Comparison of ENCODE assay signal across 9 cellular contexts in the genomic region with DNA sequence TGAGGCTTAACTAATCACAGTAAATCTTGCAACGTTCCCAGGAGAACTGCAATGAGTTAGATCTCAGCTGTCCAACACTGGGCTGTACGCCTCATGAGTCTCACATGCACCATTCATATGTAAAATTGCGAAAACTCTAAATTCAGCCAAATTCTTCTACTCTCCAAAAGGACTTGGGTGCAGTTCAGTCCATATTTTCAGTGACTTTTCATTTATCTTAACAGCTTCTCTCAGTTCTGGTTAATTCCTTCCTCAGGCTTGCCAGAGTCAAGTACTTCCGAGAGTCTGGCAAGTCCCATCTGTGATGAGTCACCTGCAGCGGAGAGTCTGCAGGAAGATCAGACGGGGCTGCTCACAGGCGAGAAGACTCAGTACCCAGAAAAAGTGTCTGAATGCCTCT. TPM values are rescaled to one million over a fixed set of nuclear protein-coding genes. Genes with fewer than 3 reads are reported as not detected.
A peak's percentile ranks its signal among the peaks of the same experiment; 100 is the strongest.
DNase-seq lines count a peak whose midpoint lies in the region; ATAC-seq and TF ChIP-seq lines count a peak whose summit lies in the region.
"Had no signal": no experiment of that assay in that cellular context is flagged by ENCODE, and none has a peak within 500 bp of the region (broad histone marks: within the 10 kb centered on the region; RNA-seq: fewer than 3 reads in every experiment).

No MANE protein-coding gene starts in this region.

- no peaks in the 10 kb centered on the region for H4K20me1 ChIP-seq in MM.1S (ENCODE audit: insufficient read depth, low read length)

- H3K4me3 ChIP-seq in foreskin fibroblast (ENCODE audit: low read depth in 1 of 2, low read length in 2 of 2) (no peak overlapping the region), MM.1S (ENCODE audit: low read length) (no peak overlapping the region)

- no peak for TF ChIP-seq CTCF in foreskin fibroblast (IDR thresholded peaks at IDR 0.05; ENCODE audit: low read depth, low read length)
- no peak for TF ChIP-seq CTCF in MM.1S (IDR thresholded peaks at IDR 0.05; ENCODE audit: low read length)
- TF ChIP-seq CTCF in GM13977 (IDR thresholded peaks at IDR 0.05; ENCODE audit: extremely low read depth, insufficient read depth, missing control alignments), result no peak

- in situ Hi-C loops in GM13977 (cut with MboI; ENCODE audit: low pct_unique_long_range_greater_than_20kb, low sequenced_read_pairs, unreplicated experiment), result no loop called here

- no peaks in the 10 kb centered on the region for H3K9me3 Mint-ChIP-seq in activated CD4-positive, alpha-beta memory T cell treated with anti-CD3 and anti-CD28 coated beads for 36 hours
- no peaks in the 10 kb centered on the region for H3K9me3 Mint-ChIP-seq in activated CD4-positive, alpha-beta memory T cell treated with anti-CD3 and anti-CD28 coated beads, Interleukin-2, amount 10 ng/mL, durations not matched to agents 7 days and 5 days
- H3K9me3 Mint-ChIP-seq: stimulated activated naive CD8-positive, alpha-beta T cell treated with anti-CD3 and anti-CD28 coated beads, Interleukin-15, Interleukin-2, amounts not matched to agents 100 ng/mL and 50 ng/mL, for 24 hours had no signal

- H3K9me2 ChIP-seq in MM.1S (replicated peaks; ENCODE audit: insufficient read depth, low read length), result no peaks in the 10 kb centered on the region

- no peaks in the 10 kb centered on the region for H3K79me2 ChIP-seq in MM.1S (ENCODE audit: low read length)

- no peak overlapping the region for H3K27ac ChIP-seq in MM.1S (ENCODE audit: low read length)

- no peak overlapping the region for H3K4me3 Mint-ChIP-seq in activated CD4-positive, alpha-beta memory T cell treated with anti-CD3 and anti-CD28 coated beads for 36 hours
- no peak overlapping the region for H3K4me3 Mint-ChIP-seq in activated CD4-positive, alpha-beta memory T cell treated with anti-CD3 and anti-CD28 coated beads, Interleukin-2, amount 10 ng/mL, durations not matched to agents 7 days and 5 days
- H3K4me3 Mint-ChIP-seq: stimulated activated naive CD8-positive, alpha-beta T cell treated with anti-CD3 and anti-CD28 coated beads, Interleukin-15, Interleukin-2, amounts not matched to agents 100 ng/mL and 50 ng/mL, for 24 hours had no signal

- no peak for ATAC-seq in left lobe of liver

- intact Hi-C loops in activated CD4-positive, alpha-beta memory T cell treated with anti-CD3 and anti-CD28 coated beads for 36 hours (cut with micrococcal nuclease), result no loop called here

- no peaks in the 10 kb centered on the region for H3K36me3 Mint-ChIP-seq in activated CD4-positive, alpha-beta memory T cell treated with anti-CD3 and anti-CD28 coated beads for 36 hours
- H3K36me3 Mint-ChIP-seq in activated CD4-positive, alpha-beta memory T cell treated with anti-CD3 and anti-CD28 coated beads, Interleukin-2, amount 10 ng/mL, durations not matched to agents 7 days and 5 days (ENCODE audit: low read depth), result no peaks in the 10 kb centered on the region

- H3K9me3 ChIP-seq in MM.1S (replicated peaks; ENCODE audit: insufficient read depth, low read length), result no peaks in the 10 kb centered on the region

- POLR2A ChIA-PET in activated CD4-positive, alpha-beta memory T cell treated with anti-CD3 and anti-CD28 coated beads for 36 hours (lab: Charles Lee), result no interaction called here
- POLR2A ChIA-PET in activated CD4-positive, alpha-beta memory T cell treated with anti-CD3 and anti-CD28 coated beads, Interleukin-2, amount 10 ng/mL, durations not matched to agents 7 days and 5 days (lab: Charles Lee), result no interaction called here

- no peak overlapping the region for H2AFZ ChIP-seq in MM.1S (ENCODE audit: low read length)

- H3K4me1 Mint-ChIP-seq in activated CD4-positive, alpha-beta memory T cell treated with anti-CD3 and anti-CD28 coated beads for 36 hours (ENCODE audit: low read depth), result peaks cover 6% of the 10 kb centered on the region
- peaks cover 9% of the 10 kb centered on the region for H3K4me1 Mint-ChIP-seq in activated CD4-positive, alpha-beta memory T cell treated with anti-CD3 and anti-CD28 coated beads, Interleukin-2, amount 10 ng/mL, durations not matched to agents 7 days and 5 days

- H3K27me3 Mint-ChIP-seq in activated CD4-positive, alpha-beta memory T cell treated with anti-CD3 and anti-CD28 coated beads for 36 hours, result no peaks in the 10 kb centered on the region
- no peaks in the 10 kb centered on the region for H3K27me3 Mint-ChIP-seq in activated CD4-positive, alpha-beta memory T cell treated with anti-CD3 and anti-CD28 coated beads, Interleukin-2, amount 10 ng/mL, durations not matched to agents 7 days and 5 days
- H3K27me3 Mint-ChIP-seq: stimulated activated naive CD8-positive, alpha-beta T cell treated with anti-CD3 and anti-CD28 coated beads, Interleukin-15, Interleukin-2, amounts not matched to agents 100 ng/mL and 50 ng/mL, for 24 hours had no signal

- H3K9ac ChIP-seq in MM.1S (ENCODE audit: low read length), result no peak overlapping the region

- peak; percentile 58 for DNase-seq in activated CD4-positive, alpha-beta memory T cell treated with anti-CD3 and anti-CD28 coated beads for 36 hours
- no peak for DNase-seq in activated CD4-positive, alpha-beta memory T cell treated with anti-CD3 and anti-CD28 coated beads, Interleukin-2, amount 10 ng/mL, durations not matched to agents 7 days and 5 days
- DNase-seq in SHP77 (lab: John Stamatoyannopoulos, UW) (peak; percentile 30 to 54), foreskin fibroblast (peak; percentile 87 to 95), MM.1S (no peak), left lobe of liver (ENCODE audit: low spot score) (no peak), GM13977 (ENCODE audit: low spot score) (no peak)
- DNase-seq in stimulated activated CD4-positive, alpha-beta T cell treated with anti-CD3 and anti-CD28 coated beads, Interleukin-1b, Interleukin-23, amount 100 ng/mL, for 48 hours, result peak; percentile 13

- H3K36me3 ChIP-seq in MM.1S (replicated peaks; ENCODE audit: insufficient read depth, low read length), result no peaks in the 10 kb centered on the region

- H3F3A ChIP-seq in MM.1S (ENCODE audit: insufficient read depth, low read length), result no peaks in the 10 kb centered on the region

- no peaks in the 10 kb centered on the region for H3K4me1 ChIP-seq in MM.1S (ENCODE audit: low read length)

- no peaks in the 10 kb centered on the region for H3K27me3 ChIP-seq in MM.1S (replicated peaks; ENCODE audit: insufficient read depth, low read length)

- H3K4me2 ChIP-seq in MM.1S (ENCODE audit: low read depth, low read length), result no peak overlapping the region

- H3K27ac Mint-ChIP-seq in activated CD4-positive, alpha-beta memory T cell treated with anti-CD3 and anti-CD28 coated beads for 36 hours, result no peak overlapping the region
- H3K27ac Mint-ChIP-seq in activated CD4-positive, alpha-beta memory T cell treated with anti-CD3 and anti-CD28 coated beads, Interleukin-2, amount 10 ng/mL, durations not matched to agents 7 days and 5 days, result no peak overlapping the region
- H3K27ac Mint-ChIP-seq: stimulated activated naive CD8-positive, alpha-beta T cell treated with anti-CD3 and anti-CD28 coated beads, Interleukin-15, Interleukin-2, amounts not matched to agents 100 ng/mL and 50 ng/mL, for 24 hours had no signal

- CTCF ChIA-PET in activated CD4-positive, alpha-beta memory T cell treated with anti-CD3 and anti-CD28 coated beads for 36 hours (lab: Charles Lee), result interaction anchor here (1.0 to 1.1 kb wide), 2 partner anchors 9 to 13 kb away, joined by 4 to 6 read pairs; no protein-coding TSS in a partner anchor
- CTCF ChIA-PET in activated CD4-positive, alpha-beta memory T cell treated with anti-CD3 and anti-CD28 coated beads, Interleukin-2, amount 10 ng/mL, durations not matched to agents 7 days and 5 days (lab: Charles Lee), result interaction anchor here (0.9 to 2.7 kb wide), 3 partner anchors 14 to 406 kb away, joined by 3 to 9 read pairs (median 3); no protein-coding TSS in a partner anchor

RNA-seq across cellular contexts. Expression of a gene that starts 11.5 kb away (rescaled TPM):
- not detected for total RNA-seq in activated CD4-positive, alpha-beta memory T cell treated with anti-CD3 and anti-CD28 coated beads for 36 hours
- under 1 TPM; 0.25 to 0.40 TPM for total RNA-seq in activated CD4-positive, alpha-beta memory T cell treated with anti-CD3 and anti-CD28 coated beads, Interleukin-2, amount 10 ng/mL, durations not matched to agents 7 days and 5 days
- total RNA-seq in left lobe of liver, result 0.75 TPM

Comparison
In these comparisons a context has a peak if more than half of its experiments do, and no peak if none do; other contexts are left out.
1. DNase-seq: peak in activated CD4-positive, alpha-beta memory T cell treated with anti-CD3 and anti-CD28 coated beads for 36 hours (single experiment), SHP77 (2 of 2), foreskin fibroblast (2 of 2) and stimulated activated CD4-positive, alpha-beta T cell treated with anti-CD3 and anti-CD28 coated beads, Interleukin-1b, Interleukin-23, amount 100 ng/mL, for 48 hours (single experiment); none in activated CD4-positive, alpha-beta memory T cell treated with anti-CD3 and anti-CD28 coated beads, Interleukin-2, amount 10 ng/mL, durations not matched to agents 7 days and 5 days (single experiment), MM.1S (single experiment), left lobe of liver (single experiment) and GM13977 (single experiment).